Comparison of ENCODE assay signal across 1 cellular context in the genomic region with DNA sequence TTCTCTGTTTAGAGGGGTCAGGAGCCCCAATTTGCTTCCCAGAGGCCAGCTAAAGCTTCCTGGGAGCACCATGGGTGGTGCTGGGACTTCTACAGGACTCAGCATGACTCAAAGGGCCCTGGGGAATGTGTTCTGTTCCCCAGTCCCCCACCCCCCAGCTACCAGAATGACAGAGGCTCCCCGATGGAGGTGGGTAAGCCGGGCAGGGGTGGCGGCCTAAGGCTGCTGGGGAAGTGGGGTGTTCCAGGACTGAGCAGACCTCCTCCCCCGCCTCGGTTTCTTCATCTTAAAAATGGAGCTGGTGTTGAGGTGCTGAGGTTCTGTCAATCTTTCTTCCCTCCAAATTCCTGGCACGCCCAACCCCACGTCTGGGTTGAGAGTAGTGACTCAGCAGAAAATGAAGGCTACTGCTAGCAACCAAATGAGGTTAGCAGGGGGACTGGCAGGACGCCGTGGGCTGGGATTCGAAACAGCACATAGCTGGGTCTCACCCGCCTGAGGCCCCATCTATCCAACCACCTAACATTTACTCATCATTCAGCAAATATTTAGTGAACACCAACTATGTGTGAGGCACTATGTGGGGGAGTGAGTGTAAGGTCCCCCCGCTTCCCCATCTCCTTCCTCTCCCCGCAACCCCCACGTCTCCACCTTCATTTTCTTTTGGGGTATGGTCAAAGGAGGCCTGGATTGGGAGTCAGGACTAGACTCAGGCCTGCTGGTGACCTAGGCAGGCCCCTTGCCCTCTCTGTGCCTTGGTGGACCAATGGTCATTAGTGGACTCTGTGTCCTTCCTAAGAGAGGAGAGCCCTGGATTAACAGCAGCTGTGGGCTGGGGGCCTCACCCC.
TF ChIP-seq lines count a peak whose summit lies in the region.

No MANE protein-coding gene starts in this region.

TF ChIP-seq in SK-N-SH, 30 proteins besides CTCF, POLR2A, EP300 and RAD21 (continued from another document):
- TF ChIP-seq MXI1 (IDR thresholded peaks at IDR 0.05; ENCODE audit: low read depth, low read length) (no peak), NFIC (IDR thresholded peaks at IDR 0.05; ENCODE audit: borderline replicate concordance) (no peak), YY1 (IDR thresholded peaks at IDR 0.05; ENCODE audit: low read depth) (no peak)
- TF ChIP-seq, protein P1, sequence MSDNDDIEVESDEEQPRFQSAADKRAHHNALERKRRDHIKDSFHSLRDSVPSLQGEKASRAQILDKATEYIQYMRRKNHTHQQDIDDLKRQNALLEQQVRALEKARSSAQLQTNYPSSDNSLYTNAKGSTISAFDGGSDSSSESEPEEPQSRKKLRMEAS (IDR thresholded peaks at IDR 0.05; ENCODE audit: low read depth): peak; percentile 50; the same call in 1 of the 2 replicates
